Comparison of ENCODE assay signal across 13 cellular contexts in the genomic region with DNA sequence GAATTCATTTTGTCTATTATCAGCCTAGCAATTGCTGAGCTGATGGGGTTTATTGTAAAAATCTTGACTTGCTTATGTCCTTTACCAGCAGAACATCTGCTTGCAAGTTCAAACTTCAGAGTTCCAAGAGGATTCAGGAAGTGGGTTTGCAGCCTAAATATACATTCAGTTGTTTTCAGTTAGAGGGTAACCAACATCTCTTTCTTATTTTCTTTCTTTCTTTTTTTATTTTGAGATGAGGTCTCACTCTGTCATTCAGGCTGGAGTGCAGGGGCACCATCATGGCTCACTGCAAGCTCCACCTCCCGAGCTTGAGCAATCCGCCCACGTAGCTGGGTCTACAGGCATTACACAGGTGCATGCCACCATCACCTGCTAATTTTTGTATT.
"Had no signal": no experiment of that assay in that cellular context is flagged by ENCODE, and none has a peak within 500 bp of the region (broad histone marks: within the 10 kb centered on the region; RNA-seq: fewer than 3 reads in every experiment).

No MANE protein-coding gene starts in this region.

- H3K9me3 Mint-ChIP-seq: activated naive CD8-positive, alpha-beta T cell treated with anti-CD3 and anti-CD28 coated beads, Interleukin-2, amount 50 U/mL, for 24 hours; activated T-helper 1 cell treated with anti-CD3 and anti-CD28 coated beads, Interleukin-12 subunit alpha, Interleukin-12 subunit beta, Interleukin-2, Interleukin-4 antibody, amounts not matched to agents 30 ng/mL and 10 ng/mL and 1 ng/mL, durations not matched to agents 14 hours and 24 hours and 36 hours had no signal

- H3K36me3 ChIP-seq: cardiac muscle cell, colonic mucosa, esophagus squamous epithelium, tibial nerve had no signal

- H3K27ac Mint-ChIP-seq: activated naive CD8-positive, alpha-beta T cell treated with anti-CD3 and anti-CD28 coated beads, Interleukin-2, amount 50 U/mL, for 24 hours; activated T-helper 1 cell treated with anti-CD3 and anti-CD28 coated beads, Interleukin-12 subunit alpha, Interleukin-12 subunit beta, Interleukin-2, Interleukin-4 antibody, amounts not matched to agents 30 ng/mL and 10 ng/mL and 1 ng/mL, durations not matched to agents 14 hours and 24 hours and 36 hours; T-helper 17 cell had no signal

- H3K4me1 Mint-ChIP-seq: activated naive CD8-positive, alpha-beta T cell treated with anti-CD3 and anti-CD28 coated beads, Interleukin-2, amount 50 U/mL, for 24 hours; neural crest cell; T-helper 17 cell had no signal

- H3K4me3 ChIP-seq: cardiac muscle cell, colonic mucosa, esophagus squamous epithelium, tibial nerve had no signal

- H3K4me3 Mint-ChIP-seq: activated naive CD8-positive, alpha-beta T cell treated with anti-CD3 and anti-CD28 coated beads, Interleukin-2, amount 50 U/mL, for 24 hours; activated T-helper 1 cell treated with anti-CD3 and anti-CD28 coated beads, Interleukin-12 subunit alpha, Interleukin-12 subunit beta, Interleukin-2, Interleukin-4 antibody, amounts not matched to agents 30 ng/mL and 10 ng/mL and 1 ng/mL, durations not matched to agents 14 hours and 24 hours and 36 hours; neural crest cell; T-helper 17 cell had no signal

- H3K27me3 Mint-ChIP-seq: T-helper 17 cell had no signal

- H3K4me1 ChIP-seq: colonic mucosa, esophagus squamous epithelium, tibial nerve had no signal

- H3K9me3 ChIP-seq: colonic mucosa, esophagus squamous epithelium, tibial nerve had no signal

- H3K27me3 ChIP-seq: cardiac muscle cell, colonic mucosa, esophagus squamous epithelium, tibial nerve had no signal

- DNase-seq: activated CD4-positive, alpha-beta T cell treated with anti-CD3 and anti-CD28 coated beads for 4 hours; activated CD8-positive, alpha-beta memory T cell treated with anti-CD3 and anti-CD28 coated beads for 24 hours; activated naive CD8-positive, alpha-beta T cell treated with anti-CD3 and anti-CD28 coated beads, Interleukin-2, amount 50 U/mL, for 24 hours; colonic mucosa; esophagus squamous epithelium; kidney glomerular epithelial cell; stimulated activated CD4-positive, alpha-beta T cell treated with anti-CD3 and anti-CD28 coated beads, Interleukin-12 subunit alpha, Interleukin-12 subunit beta, amount 100 ng/mL, for 4 hours; stimulated activated CD4-positive, alpha-beta T cell treated with anti-CD3 and anti-CD28 coated beads, Interleukin-2, amount 100 ng/mL, for 24 hours; T-helper 17 cell had no signal

- H3K27ac ChIP-seq: cardiac muscle cell, colonic mucosa, tibial nerve had no signal
